ENCODE assay signal across 12 cellular contexts in genomic region chr10:101444499-101444898, GRCh38.
A peak's percentile ranks its signal among the peaks of the same experiment; 100 is the strongest.
DNase-seq lines count a peak whose midpoint lies in the region; TF ChIP-seq lines count a peak whose summit lies in the region.
"Had no signal": no experiment of that assay in that cellular context is flagged by ENCODE, and none has a peak within 500 bp of the region (broad histone marks: within the 10 kb centered on the region; RNA-seq: fewer than 3 reads in every experiment).

No MANE protein-coding gene starts in this region.

- peak overlapping the region; percentile 9 for H3K27ac Mint-ChIP-seq in endothelial cell (ENCODE audit: unreplicated experiment)

- TF ChIP-seq CTCF in endothelial cell (IDR thresholded peaks at IDR 0.05; ENCODE audit: unreplicated experiment), result peak; percentile 10

- peaks cover 22% of the 10 kb centered on the region for H3K4me1 Mint-ChIP-seq in endothelial cell (ENCODE audit: unreplicated experiment)

- no peaks in the 10 kb centered on the region for H3K27me3 Mint-ChIP-seq in endothelial cell (ENCODE audit: unreplicated experiment)

- H3K4me3 Mint-ChIP-seq in endothelial cell (ENCODE audit: unreplicated experiment), result no peak overlapping the region

- H3K9me3 Mint-ChIP-seq in endothelial cell (ENCODE audit: unreplicated experiment), result no peaks in the 10 kb centered on the region

- H3K36me3 Mint-ChIP-seq in endothelial cell (ENCODE audit: low read depth, unreplicated experiment), result no peaks in the 10 kb centered on the region

- peak; percentile 11 for DNase-seq in DMS153 treated with DMSO at 0.1 percent for 48 hours (lab: John Stamatoyannopoulos, UW; ENCODE audit: unreplicated experiment)
- DNase-seq in DMS153 (lab: John Stamatoyannopoulos, UW), result no peak
- peak; percentile 52 for DNase-seq in NCI-H82 (lab: John Stamatoyannopoulos, UW)
- DNase-seq in NCI-H82 treated with DMSO at 0.1 percent for 48 hours (lab: John Stamatoyannopoulos, UW; ENCODE audit: unreplicated experiment), result no peak
- DNase-seq in NCI-H2081 treated with DMSO at 0.1 percent for 48 hours (lab: John Stamatoyannopoulos, UW), result peak; percentile 4
- DNase-seq in endothelial cell (ENCODE audit: low spot score), result no peak
- no peak for DNase-seq in activated CD4-positive, alpha-beta T cell treated with anti-CD3 and anti-CD28 coated beads, Interleukin-2, amount 50 U/mL, for 48 hours
- DNase-seq in NCI-H1048 (lab: John Stamatoyannopoulos, UW), result no peak
- DNase-seq: 8988T, NCI-H526 treated with DMSO at 0.1 percent for 48 hours, SIG-M5, T-helper 9 cell had no signal

Comparison
In these comparisons a context has a peak if more than half of its experiments do, and no peak if none do; other contexts are left out.
1. DNase-seq: peak in DMS153 treated with DMSO at 0.1 percent for 48 hours (single experiment), NCI-H82 (single experiment) and NCI-H2081 treated with DMSO at 0.1 percent for 48 hours (single experiment); none in DMS153 (single experiment), NCI-H82 treated with DMSO at 0.1 percent for 48 hours (single experiment), endothelial cell (single experiment), activated CD4-positive, alpha-beta T cell treated with anti-CD3 and anti-CD28 coated beads, Interleukin-2, amount 50 U/mL, for 48 hours (0 of 2) and NCI-H1048 (single experiment).